8 cellular contexts compared by ENCODE assay signal in genomic region chr4:7761720-7762119, GRCh38.
DNase-seq lines count a peak whose midpoint lies in the region; ATAC-seq and TF ChIP-seq lines count a peak whose summit lies in the region.

No MANE protein-coding gene starts in this region.

- no peak overlapping the region for H3K4me3 Mint-ChIP-seq in activated CD8-positive, alpha-beta T cell treated with anti-CD3 and anti-CD28 coated beads, Interleukin-2, amount 10 ng/mL, durations not matched to agents 7 days and 5 days
- no peak overlapping the region for H3K4me3 Mint-ChIP-seq in endodermal cell

- H3K36me3 ChIP-seq in endodermal cell (ENCODE audit: control insufficient read depth, insufficient read depth, low read length) (peaks cover 37% of the 10 kb centered on the region), mucosa of descending colon (ENCODE audit: low read depth) (no peaks in the 10 kb centered on the region)

- H3K9me3 ChIP-seq in endodermal cell (ENCODE audit: control insufficient read depth, low read length) (no peaks in the 10 kb centered on the region), mucosa of descending colon (no peaks in the 10 kb centered on the region)

- H3K27me3 Mint-ChIP-seq in activated CD8-positive, alpha-beta T cell treated with anti-CD3 and anti-CD28 coated beads, Interleukin-2, amount 10 ng/mL, durations not matched to agents 7 days and 5 days (ENCODE audit: low read depth): no peaks in the 10 kb centered on the region
- no peaks in the 10 kb centered on the region for H3K27me3 Mint-ChIP-seq in endodermal cell (ENCODE audit: insufficient read depth)

- WGBS in endodermal cell (ENCODE audit: insufficient coverage in 1 of 2, insufficient read length in 1 of 2), 2 experiments: 66 to 78% methylated on average over 8 to 12 of the region's 12 CpGs

- no peaks in the 10 kb centered on the region for H3K36me3 Mint-ChIP-seq in activated CD8-positive, alpha-beta T cell treated with anti-CD3 and anti-CD28 coated beads, Interleukin-2, amount 10 ng/mL, durations not matched to agents 7 days and 5 days (ENCODE audit: low read depth)
- peaks cover 19% of the 10 kb centered on the region for H3K36me3 Mint-ChIP-seq in endodermal cell (ENCODE audit: low read depth)

- DNase-seq in CMK (ENCODE audit: low read depth): peak; percentile 18
- DNase-seq in NAMALWA (ENCODE audit: low spot score): peak; percentile 66
- DNase-seq in activated CD8-positive, alpha-beta T cell treated with anti-CD3 and anti-CD28 coated beads, Interleukin-2, amount 10 ng/mL, durations not matched to agents 7 days and 5 days: peak; percentile 66
- peak; percentile 92 for DNase-seq in endodermal cell
- peak; percentile 64 to 74 (median 72) for DNase-seq in mucosa of descending colon
- peak; percentile 66 for DNase-seq in stimulated activated naive CD8-positive, alpha-beta T cell treated with anti-CD3 and anti-CD28 coated beads, Interleukin-15, Interleukin-2, amounts not matched to agents 100 U/mL and 50 U/mL, for 24 hours

- ATAC-seq in GM21526 (IDR thresholded peaks at IDR 0.05; ENCODE audit: low FRiP score, unreplicated experiment): peak; percentile 64
- peak; percentile 38 for ATAC-seq in activated CD8-positive, alpha-beta T cell treated with anti-CD3 and anti-CD28 coated beads, Interleukin-2, amount 10 ng/mL, durations not matched to agents 7 days and 5 days
- ATAC-seq in mucosa of descending colon: peak; percentile 79
- peak; percentile 42 for ATAC-seq in stimulated activated naive CD8-positive, alpha-beta T cell treated with anti-CD3 and anti-CD28 coated beads, Interleukin-15, Interleukin-2, amounts not matched to agents 100 U/mL and 50 U/mL, for 24 hours
- no peak for ATAC-seq in GM18520 (IDR thresholded peaks at IDR 0.05; ENCODE audit: unreplicated experiment)

- H3K4me3 ChIP-seq in endodermal cell (ENCODE audit: low read length) (no peak overlapping the region), mucosa of descending colon (no peak overlapping the region)

- H3K27me3 ChIP-seq in endodermal cell (ENCODE audit: control insufficient read depth, insufficient read depth, low read length, poor library complexity, severe bottlenecking): no peaks in the 10 kb centered on the region

- POLR2A ChIA-PET in activated CD8-positive, alpha-beta T cell treated with anti-CD3 and anti-CD28 coated beads, Interleukin-2, amount 10 ng/mL, durations not matched to agents 7 days and 5 days (lab: Charles Lee): no interaction called here

- H3K27ac Mint-ChIP-seq in activated CD8-positive, alpha-beta T cell treated with anti-CD3 and anti-CD28 coated beads, Interleukin-2, amount 10 ng/mL, durations not matched to agents 7 days and 5 days: peak overlapping the region; percentile 43
- no peak overlapping the region for H3K27ac Mint-ChIP-seq in endodermal cell

- H3K4me1 Mint-ChIP-seq in activated CD8-positive, alpha-beta T cell treated with anti-CD3 and anti-CD28 coated beads, Interleukin-2, amount 10 ng/mL, durations not matched to agents 7 days and 5 days (ENCODE audit: low read depth): peaks cover 42% of the 10 kb centered on the region
- peaks cover 4% of the 10 kb centered on the region for H3K4me1 Mint-ChIP-seq in endodermal cell

- H3K27ac ChIP-seq in endodermal cell (ENCODE audit: low read depth, low read length): no peak overlapping the region

- no peak overlapping the region for H3K9ac ChIP-seq in endodermal cell (ENCODE audit: extremely low read depth, low read length, poor library complexity, severe bottlenecking)

- intact Hi-C loops in mucosa of descending colon (cut with DNase I, micrococcal nuclease): no loop called here

- CTCF ChIA-PET in activated CD8-positive, alpha-beta T cell treated with anti-CD3 and anti-CD28 coated beads, Interleukin-2, amount 10 ng/mL, durations not matched to agents 7 days and 5 days (lab: Charles Lee): interaction anchor here (0.7 to 5.9 kb wide), 19 partner anchors 9 to 226 kb away, joined by 3 to 66 read pairs (median 3); no protein-coding TSS in a partner anchor

- no peaks in the 10 kb centered on the region for H3K4me1 ChIP-seq in endodermal cell (ENCODE audit: control insufficient read depth, insufficient read depth, low read length)
- H3K4me1 ChIP-seq in mucosa of descending colon (ENCODE audit: low read depth): no peaks in the 10 kb centered on the region

- TF ChIP-seq CTCF in endodermal cell (conservative IDR thresholded peaks at IDR 0.05) (peak; percentile 87), mucosa of descending colon (IDR thresholded peaks at IDR 0.05) (peak; percentile 56)

- no peaks in the 10 kb centered on the region for H3K9me3 Mint-ChIP-seq in activated CD8-positive, alpha-beta T cell treated with anti-CD3 and anti-CD28 coated beads, Interleukin-2, amount 10 ng/mL, durations not matched to agents 7 days and 5 days (ENCODE audit: insufficient read depth)
- no peaks in the 10 kb centered on the region for H3K9me3 Mint-ChIP-seq in endodermal cell

Comparison
In these comparisons a context has a peak if more than half of its experiments do, and no peak if none do; other contexts are left out.
1. DNase-seq: peak in every context shown above with its lines; median percentile 92 in endodermal cell; 72 in mucosa of descending colon; 66 in NAMALWA; 66 in activated CD8-positive, alpha-beta T cell treated with anti-CD3 and anti-CD28 coated beads, Interleukin-2, amount 10 ng/mL, durations not matched to agents 7 days and 5 days; 66 in stimulated activated naive CD8-positive, alpha-beta T cell treated with anti-CD3 and anti-CD28 coated beads, Interleukin-15, Interleukin-2, amounts not matched to agents 100 U/mL and 50 U/mL, for 24 hours; 18 in CMK.